In genomic region chr15:50218291-50218690, GRCh38 we compare ENCODE assay signal across 30 cellular contexts. TPM values are rescaled to one million over a fixed set of nuclear protein-coding genes. Genes with fewer than 3 reads are reported as not detected.
"Had no signal": no experiment of that assay in that cellular context is flagged by ENCODE, and none has a peak within 500 bp of the region (broad histone marks: within the 10 kb centered on the region; RNA-seq: fewer than 3 reads in every experiment).

No MANE protein-coding gene starts in this region.

- H3K36me3 ChIP-seq: ascending aorta, breast epithelium, cardiac muscle cell, colonic mucosa, esophagus squamous epithelium, heart left ventricle had no signal

- FAIRE-seq: frontal cortex had no signal

- H3K4me3 ChIP-seq: ascending aorta, breast epithelium, cardiac muscle cell, colonic mucosa, dorsolateral prefrontal cortex, esophagus squamous epithelium, heart left ventricle had no signal

- H3K4me3 Mint-ChIP-seq: activated CD4-positive, alpha-beta T cell treated with anti-CD3 and anti-CD28 coated beads for 36 hours; activated CD4-positive, alpha-beta T cell treated with anti-CD3 and anti-CD28 coated beads, Interleukin-2, amount 10 ng/mL, durations not matched to agents 7 days and 5 days; activated CD8-positive, alpha-beta T cell treated with anti-CD3 and anti-CD28 coated beads for 36 hours; activated naive CD4-positive, alpha-beta T cell treated with anti-CD3 and anti-CD28 coated beads, Interleukin-2, amount 10 ng/mL, durations not matched to agents 7 days and 5 days; activated naive CD8-positive, alpha-beta T cell treated with anti-CD3 and anti-CD28 coated beads, Interleukin-2, amount 10 ng/mL, durations not matched to agents 7 days and 5 days; brain; endodermal cell had no signal

- H3K9me3 ChIP-seq: ascending aorta, breast epithelium, colonic mucosa, esophagus squamous epithelium, heart left ventricle had no signal

- H3K36me3 Mint-ChIP-seq: brain had no signal

- H3K27me3 ChIP-seq: ascending aorta, breast epithelium, colonic mucosa, dorsolateral prefrontal cortex, esophagus squamous epithelium had no signal

- H3K27ac ChIP-seq: ascending aorta, breast epithelium, cardiac muscle cell, colonic mucosa, dorsolateral prefrontal cortex, epithelial cell of prostate, esophagus squamous epithelium, heart left ventricle had no signal

- ATAC-seq: activated CD4-positive, alpha-beta T cell treated with anti-CD3 and anti-CD28 coated beads for 36 hours; activated CD8-positive, alpha-beta T cell treated with anti-CD3 and anti-CD28 coated beads for 36 hours; activated naive CD4-positive, alpha-beta T cell treated with anti-CD3 and anti-CD28 coated beads, Interleukin-2, amount 50 U/mL, for 72 hours; heart left ventricle had no signal

- H3K27me3 Mint-ChIP-seq: activated CD4-positive, alpha-beta T cell treated with anti-CD3 and anti-CD28 coated beads, Interleukin-2, amount 10 ng/mL, durations not matched to agents 7 days and 5 days; activated CD8-positive, alpha-beta T cell treated with anti-CD3 and anti-CD28 coated beads for 36 hours; activated naive CD4-positive, alpha-beta T cell treated with anti-CD3 and anti-CD28 coated beads, Interleukin-2, amount 10 ng/mL, durations not matched to agents 7 days and 5 days had no signal

- H3K4me1 ChIP-seq: ascending aorta, breast epithelium, colonic mucosa, esophagus squamous epithelium, heart left ventricle had no signal

- H3K27ac Mint-ChIP-seq: activated CD4-positive, alpha-beta T cell treated with anti-CD3 and anti-CD28 coated beads for 36 hours; activated CD4-positive, alpha-beta T cell treated with anti-CD3 and anti-CD28 coated beads, Interleukin-2, amount 10 ng/mL, durations not matched to agents 7 days and 5 days; activated CD8-positive, alpha-beta T cell treated with anti-CD3 and anti-CD28 coated beads for 36 hours; activated naive CD4-positive, alpha-beta T cell treated with anti-CD3 and anti-CD28 coated beads, Interleukin-2, amount 10 ng/mL, durations not matched to agents 7 days and 5 days; activated naive CD4-positive, alpha-beta T cell treated with anti-CD3 and anti-CD28 coated beads, Interleukin-2, amount 50 U/mL, for 72 hours; activated naive CD8-positive, alpha-beta T cell treated with anti-CD3 and anti-CD28 coated beads, Interleukin-2, amount 10 ng/mL, durations not matched to agents 7 days and 5 days; brain; endodermal cell had no signal

- H3K9me3 Mint-ChIP-seq: activated CD4-positive, alpha-beta T cell treated with anti-CD3 and anti-CD28 coated beads, Interleukin-2, amount 10 ng/mL, durations not matched to agents 7 days and 5 days; activated CD8-positive, alpha-beta T cell treated with anti-CD3 and anti-CD28 coated beads for 36 hours had no signal

- DNase-seq: activated CD4-positive, alpha-beta T cell treated with anti-CD3 and anti-CD28 coated beads for 36 hours; activated CD4-positive, alpha-beta T cell treated with anti-CD3 and anti-CD28 coated beads, Interleukin-2, amount 10 ng/mL, durations not matched to agents 7 days and 5 days; activated CD4-positive, alpha-beta T cell treated with anti-CD3 and anti-CD28 coated beads, Interleukin-2, amount 50 U/mL, for 4 hours; activated CD4-positive, CD25-positive, alpha-beta regulatory T cell; activated CD4-positive, CD25-positive, alpha-beta regulatory T cell treated with anti-CD3 and anti-CD28 coated beads, Interleukin-2, amount 50 U/mL, for 72 hours; activated CD8-positive, alpha-beta memory T cell treated with anti-CD3 and anti-CD28 coated beads for 24 hours; activated CD8-positive, alpha-beta T cell treated with anti-CD3 and anti-CD28 coated beads for 36 hours; activated gamma-delta T cell; activated naive CD4-positive, alpha-beta T cell; activated naive CD4-positive, alpha-beta T cell treated with anti-CD3 and anti-CD28 coated beads, Interleukin-2, amount 10 ng/mL, durations not matched to agents 7 days and 5 days; activated naive CD8-positive, alpha-beta T cell treated with anti-CD3 and anti-CD28 coated beads, Interleukin-2, amount 10 ng/mL, durations not matched to agents 7 days and 5 days; activated T-cell treated with anti-CD3 and anti-CD28 coated beads, Interleukin-2, amount 50 U/mL, for 48 hours; central memory CD4-positive, alpha-beta T cell; cerebellar nuclear complex; colonic mucosa; dorsolateral prefrontal cortex; effector memory CD4-positive, alpha-beta T cell; endodermal cell; esophagus squamous epithelium; foreskin fibroblast; heart left ventricle; T-helper 2 cell had no signal

- H3K4me1 Mint-ChIP-seq: activated CD4-positive, alpha-beta T cell treated with anti-CD3 and anti-CD28 coated beads, Interleukin-2, amount 10 ng/mL, durations not matched to agents 7 days and 5 days; activated naive CD4-positive, alpha-beta T cell treated with anti-CD3 and anti-CD28 coated beads, Interleukin-2, amount 10 ng/mL, durations not matched to agents 7 days and 5 days; activated naive CD8-positive, alpha-beta T cell treated with anti-CD3 and anti-CD28 coated beads, Interleukin-2, amount 10 ng/mL, durations not matched to agents 7 days and 5 days; brain had no signal

RNA-seq across cellular contexts. Expression of gene SLC27A2, which starts 36.3 kb away (rescaled TPM):
- total RNA-seq: ascending aorta, cardiac muscle cell had no signal
- polyA plus RNA-seq: cardiac muscle cell had no signal

RNA-seq across cellular contexts. Expression of gene HDC, which starts 47.2 kb away (rescaled TPM):
- total RNA-seq: activated CD8-positive, alpha-beta T cell treated with anti-CD3 and anti-CD28 coated beads for 36 hours; ascending aorta; cardiac muscle cell; fibroblast of lung had no signal
- polyA plus RNA-seq: cardiac muscle cell, fibroblast of lung had no signal
